In the genomic region with DNA sequence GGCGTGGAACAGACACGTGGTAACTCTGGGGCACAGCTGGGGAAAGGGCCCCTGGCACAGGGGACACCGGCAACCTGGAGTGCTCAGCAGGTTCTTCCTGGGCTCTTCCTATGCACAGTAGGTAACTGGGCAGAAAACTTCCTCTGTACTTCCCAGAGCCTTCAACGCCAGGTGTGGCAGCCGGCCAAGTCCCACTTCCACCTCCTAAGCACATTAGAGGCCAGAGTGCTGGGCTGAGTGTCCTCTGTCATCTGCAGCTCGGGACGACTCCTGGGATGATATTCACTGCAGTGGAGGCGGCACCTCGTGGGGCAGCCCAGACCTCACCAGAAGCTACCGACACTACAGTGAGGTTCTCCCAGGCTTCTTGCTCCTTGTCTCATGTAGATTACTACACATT, we compare ENCODE assay signal across 15 cellular contexts.
DNase-seq lines count a peak whose midpoint lies in the region; ATAC-seq and TF ChIP-seq lines count a peak whose summit lies in the region.
"Had no signal": no experiment of that assay in that cellular context is flagged by ENCODE, and none has a peak within 500 bp of the region (broad histone marks: within the 10 kb centered on the region; RNA-seq: fewer than 3 reads in every experiment).

No MANE protein-coding gene starts in this region.

- no peaks in the 10 kb centered on the region for H3K27me3 ChIP-seq in heart right ventricle
- no peaks in the 10 kb centered on the region for H3K27me3 ChIP-seq in right atrium auricular region
- H3K27me3 ChIP-seq in left ventricle myocardium inferior (ENCODE audit: low read depth) = no peaks in the 10 kb centered on the region
- H3K27me3 ChIP-seq in upper lobe of right lung = no peaks in the 10 kb centered on the region
- H3K27me3 ChIP-seq in WERI-Rb-1 (ENCODE audit: insufficient read depth, low read depth, severe bottlenecking) = no peaks in the 10 kb centered on the region

- intact Hi-C loops in heart right ventricle (cut with DNase I) = no loop called here
- intact Hi-C loops in left ventricle myocardium inferior (cut with micrococcal nuclease) = no loop called here
- intact Hi-C loops in upper lobe of right lung (cut with DNase I) = no loop called here

- ATAC-seq in heart right ventricle = peak in 7 of 8 donors; percentile 28 to 67 (median 31)
- ATAC-seq in upper lobe of right lung = peak; percentile 53
- ATAC-seq: GM23338, PC-3 had no signal

- peaks cover 57% of the 10 kb centered on the region for H3K36me3 Mint-ChIP-seq in mesothelial cell of epicardium

- H3K9me3 ChIP-seq in heart right ventricle = no peaks in the 10 kb centered on the region
- no peaks in the 10 kb centered on the region for H3K9me3 ChIP-seq in right atrium auricular region
- no peaks in the 10 kb centered on the region for H3K9me3 ChIP-seq in left ventricle myocardium inferior (replicated peaks)
- H3K9me3 ChIP-seq in upper lobe of right lung = no peaks in the 10 kb centered on the region
- H3K9me3 ChIP-seq in WERI-Rb-1 (ENCODE audit: severe bottlenecking) = no peaks in the 10 kb centered on the region
- H3K9me3 ChIP-seq: Caco-2 had no signal

- peak overlapping the region; percentile 16 for H3K27ac Mint-ChIP-seq in mesothelial cell of epicardium
- H3K27ac Mint-ChIP-seq: GM23338 had no signal

- no peak overlapping the region for H3K4me3 Mint-ChIP-seq in mesothelial cell of epicardium
- H3K4me3 Mint-ChIP-seq: GM23338 had no signal

- H3K4me1 Mint-ChIP-seq in mesothelial cell of epicardium = no peaks in the 10 kb centered on the region
- H3K4me1 Mint-ChIP-seq: GM23338 had no signal

- peaks cover 13 to 41% (median 30%) of the 10 kb centered on the region in 9 donors for H3K4me1 ChIP-seq in heart right ventricle
- peaks cover 0 to 29% of the 10 kb centered on the region in 2 donors for H3K4me1 ChIP-seq in right atrium auricular region
- peaks cover 36% of the 10 kb centered on the region for H3K4me1 ChIP-seq in left ventricle myocardium inferior
- peaks cover 16% of the 10 kb centered on the region for H3K4me1 ChIP-seq in upper lobe of right lung
- H3K4me1 ChIP-seq: Caco-2 had no signal

- H3K36me3 ChIP-seq in heart right ventricle (peaks cover 0 to 100% (median 45%) of the 10 kb centered on the region in 9 donors), right atrium auricular region (peaks cover 69% of the 10 kb centered on the region), left ventricle myocardium inferior (peaks cover 86% of the 10 kb centered on the region), upper lobe of right lung (peaks cover 99% of the 10 kb centered on the region), WERI-Rb-1 (peaks cover 5% of the 10 kb centered on the region; the same call in 1 of the 2 replicates)

- H3K9me3 Mint-ChIP-seq in mesothelial cell of epicardium = no peaks in the 10 kb centered on the region
- H3K9me3 Mint-ChIP-seq: GM23338 had no signal

- no peaks in the 10 kb centered on the region for H3K27me3 Mint-ChIP-seq in mesothelial cell of epicardium (ENCODE audit: low read depth)

- H3K4me3 ChIP-seq in heart right ventricle (no peak overlapping the region), right atrium auricular region (no peak overlapping the region), left ventricle myocardium inferior (no peak overlapping the region), upper lobe of right lung (no peak overlapping the region), WERI-Rb-1 (ENCODE audit: low read depth, low read length) (no peak overlapping the region), coronary artery (no peak overlapping the region)
- H3K4me3 ChIP-seq: GM23338 had no signal

- WGBS in heart right ventricle, 2 donors = 44 to 53% methylated on average over 10 of the region's 10 CpGs

- H3K27ac ChIP-seq in heart right ventricle (peak overlapping the region in 4 of 10 donors; percentile 9 to 61 (median 39)), right atrium auricular region (no peak overlapping the region), left ventricle myocardium inferior (replicated peaks) (peak overlapping the region; percentile 20), upper lobe of right lung (peak overlapping the region; percentile 42), WERI-Rb-1 (no peak overlapping the region), coronary artery (no peak overlapping the region)
- H3K27ac ChIP-seq: KMS-11 had no signal

- TF ChIP-seq CTCF in heart right ventricle (IDR thresholded peaks at IDR 0.05) (no peak), right atrium auricular region (IDR thresholded peaks at IDR 0.05) (no peak), left ventricle myocardium inferior (IDR thresholded peaks at IDR 0.05; ENCODE audit: borderline replicate concordance) (no peak), mesothelial cell of epicardium (IDR thresholded peaks at IDR 0.05; ENCODE audit: unreplicated experiment) (no peak), upper lobe of right lung (IDR thresholded peaks at IDR 0.05) (no peak), WERI-Rb-1 (IDR thresholded peaks at IDR 0.05; ENCODE audit: low read depth, low read length) (no peak), coronary artery (IDR thresholded peaks at IDR 0.05) (no peak)

- peak in 1 of 2 donors; percentile 48 for DNase-seq in heart right ventricle
- DNase-seq in right atrium auricular region (ENCODE audit: low spot score) = no peak
- peak; percentile 47 for DNase-seq in left ventricle myocardium inferior
- DNase-seq in mesothelial cell of epicardium (ENCODE audit: low spot score in 2 of 2, unreplicated experiment in 2 of 2) = no peak
- DNase-seq in upper lobe of right lung = no peak
- no peak for DNase-seq in WERI-Rb-1
- no peak for DNase-seq in coronary artery (ENCODE audit: low spot score)
- no peak for DNase-seq in activated naive CD4-positive, alpha-beta T cell (lab: John Stamatoyannopoulos, UW)
- DNase-seq: AML-193, Caco-2, NCI-H1092 treated with DMSO at 0.1 percent for 48 hours, NCI-H1694 treated with DMSO at 0.1 percent for 48 hours, PC-3 had no signal

Comparison
In these comparisons a context has a peak if more than half of its experiments do, and no peak if none do; other contexts are left out.
1. H3K27ac ChIP-seq: peak in left ventricle myocardium inferior (single experiment) and upper lobe of right lung (single experiment); none in right atrium auricular region (0 of 2), WERI-Rb-1 (single experiment) and coronary artery (0 of 2).